14 cellular contexts compared by ENCODE assay signal in the genomic region with DNA sequence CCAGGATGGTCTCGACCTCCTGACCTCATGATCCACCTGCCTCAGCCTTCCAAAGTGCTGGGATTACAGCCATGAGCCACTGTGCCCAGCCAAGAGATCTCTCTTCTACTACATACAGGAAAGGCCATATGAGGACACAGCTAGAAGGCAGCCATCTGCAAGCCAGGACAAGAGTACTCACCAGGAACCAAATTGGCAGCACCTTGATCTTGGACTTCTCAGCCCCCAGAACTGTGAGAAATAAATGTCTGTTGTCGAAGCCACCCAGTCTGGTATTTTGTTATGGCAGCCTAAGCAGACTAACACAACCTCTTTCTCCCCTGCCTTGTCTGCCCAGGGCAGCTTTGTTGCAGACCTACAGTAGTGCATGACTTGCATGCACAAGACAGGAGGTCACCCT.
"Had no signal": no experiment of that assay in that cellular context is flagged by ENCODE, and none has a peak within 500 bp of the region (broad histone marks: within the 10 kb centered on the region; RNA-seq: fewer than 3 reads in every experiment).

No MANE protein-coding gene starts in this region.

- DNase-seq: activated CD4-positive, alpha-beta T cell treated with anti-CD3 and anti-CD28 coated beads, Interleukin-2, amount 10 ng/mL, durations not matched to agents 24 days and 14 days; activated CD8-positive, alpha-beta T cell treated with anti-CD3 and anti-CD28 coated beads, Interleukin-2, amount 10 ng/mL, durations not matched to agents 7 days and 5 days; activated naive CD4-positive, alpha-beta T cell treated with anti-CD3 and anti-CD28 coated beads for 36 hours; activated T-cell treated with anti-CD3 and anti-CD28 coated beads, Interleukin-2, amount 50 U/mL, for 24 hours; foreskin keratinocyte; glutamatergic neuron; hypothalamus; left lung; right cardiac atrium; stimulated activated naive CD8-positive, alpha-beta T cell treated with anti-CD3 and anti-CD28 coated beads, Interleukin-15, Interleukin-2, amounts not matched to agents 100 U/mL and 50 U/mL, for 24 hours; trophoblast cell had no signal

- H3K4me1 ChIP-seq: ascending aorta, breast epithelium had no signal

- H3K36me3 ChIP-seq: ascending aorta, breast epithelium, left lung had no signal

- FAIRE-seq: keratinocyte had no signal

- H3K27me3 ChIP-seq: ascending aorta, breast epithelium, foreskin keratinocyte, left lung had no signal

- ATAC-seq: activated CD8-positive, alpha-beta T cell treated with anti-CD3 and anti-CD28 coated beads, Interleukin-2, amount 10 ng/mL, durations not matched to agents 7 days and 5 days; foreskin keratinocyte; left lung; right cardiac atrium; stimulated activated naive CD8-positive, alpha-beta T cell treated with anti-CD3 and anti-CD28 coated beads, Interleukin-15, Interleukin-2, amounts not matched to agents 100 U/mL and 50 U/mL, for 24 hours had no signal

- H3K4me3 ChIP-seq: ascending aorta, breast epithelium, left lung had no signal

- H3K27ac ChIP-seq: ascending aorta, breast epithelium, foreskin keratinocyte, left lung had no signal

- H3K9me3 ChIP-seq: ascending aorta, breast epithelium had no signal
